In genomic region chr7:151866761-151867650, GRCh38 we compare ENCODE assay signal across 25 cellular contexts. TPM values are rescaled to one million over a fixed set of nuclear protein-coding genes. Genes with fewer than 3 reads are reported as not detected.
A peak's percentile ranks its signal among the peaks of the same experiment; 100 is the strongest.
DNase-seq lines count a peak whose midpoint lies in the region; ATAC-seq and TF ChIP-seq lines count a peak whose summit lies in the region.
"Had no signal": no experiment of that assay in that cellular context is flagged by ENCODE, and none has a peak within 500 bp of the region (broad histone marks: within the 10 kb centered on the region; RNA-seq: fewer than 3 reads in every experiment).

No MANE protein-coding gene starts in this region.

- H3K27ac ChIP-seq in vagina = peak overlapping the region; percentile 68
- H3K27ac ChIP-seq: BLaER1 treated with 17β-estradiol and CSF1 and Interleukin-3, amounts not matched to agents 10 nM and 100 nM; GM23248; RWPE1 had no signal

- H3K27me3 Mint-ChIP-seq in dendritic cell treated with granulocyte-macrophage colony-stimulating factor and Interleukin-4, amounts not matched to agents 40 ng/mL and 50 ng/mL, for 4 days = no peaks in the 10 kb centered on the region
- H3K27me3 Mint-ChIP-seq in neural crest cell (ENCODE audit: low read depth) = no peaks in the 10 kb centered on the region
- H3K27me3 Mint-ChIP-seq: IgD-negative memory B cell had no signal

- intact Hi-C loops in Right ventricle myocardium inferior (cut with DNase I) (loop anchor here (5.0 kb wide), 1 partner anchor 85 kb away; no protein-coding TSS in a partner anchor), cardiac septum (cut with DNase I) (loop anchor here (10.0 kb wide), 1 partner anchor 158 kb away; the partner anchor contains the start of gene GALNT11), vagina (cut with DNase I) (no loop called here)
- intact Hi-C loops in dendritic cell treated with granulocyte-macrophage colony-stimulating factor and Interleukin-4, amounts not matched to agents 40 ng/mL and 50 ng/mL, for 4 days (cut with micrococcal nuclease) = loop anchor here (5.0 kb wide), 1 partner anchor 40 kb away; no protein-coding TSS in a partner anchor

- H3K9me3 ChIP-seq in vagina = no peaks in the 10 kb centered on the region
- H3K9me3 ChIP-seq: BLaER1 treated with 17β-estradiol and CSF1 and Interleukin-3, amounts not matched to agents 10 nM and 100 nM; HAP-1 had no signal

- H3K4me1 Mint-ChIP-seq in dendritic cell treated with granulocyte-macrophage colony-stimulating factor and Interleukin-4, amounts not matched to agents 40 ng/mL and 50 ng/mL, for 4 days (ENCODE audit: low read depth) = peaks cover 86% of the 10 kb centered on the region
- H3K4me1 Mint-ChIP-seq in neural crest cell = peaks cover 21% of the 10 kb centered on the region

- H3K27me3 ChIP-seq in vagina = no peaks in the 10 kb centered on the region
- H3K27me3 ChIP-seq: BLaER1 treated with 17β-estradiol and CSF1 and Interleukin-3, amounts not matched to agents 10 nM and 100 nM had no signal

- H3K9me3 Mint-ChIP-seq in dendritic cell treated with granulocyte-macrophage colony-stimulating factor and Interleukin-4, amounts not matched to agents 40 ng/mL and 50 ng/mL, for 4 days = no peaks in the 10 kb centered on the region
- H3K9me3 Mint-ChIP-seq in neural crest cell = no peaks in the 10 kb centered on the region
- H3K9me3 Mint-ChIP-seq: CD8-positive, alpha-beta T cell; IgD-negative memory B cell had no signal

- no peak for TF ChIP-seq POLR2A in vagina (IDR thresholded peaks at IDR 0.05)

- no peak overlapping the region for H3K4me3 Mint-ChIP-seq in dendritic cell treated with granulocyte-macrophage colony-stimulating factor and Interleukin-4, amounts not matched to agents 40 ng/mL and 50 ng/mL, for 4 days
- H3K4me3 Mint-ChIP-seq in neural crest cell = no peak overlapping the region
- H3K4me3 Mint-ChIP-seq: CD8-positive, alpha-beta T cell had no signal

- peak overlapping the region; percentile 47 for H3K27ac Mint-ChIP-seq in dendritic cell treated with granulocyte-macrophage colony-stimulating factor and Interleukin-4, amounts not matched to agents 40 ng/mL and 50 ng/mL, for 4 days
- H3K27ac Mint-ChIP-seq in neural crest cell (ENCODE audit: unreplicated experiment) = peak overlapping the region; percentile 35

- H3K4me3 ChIP-seq in vagina = no peak overlapping the region
- H3K4me3 ChIP-seq: BLaER1 treated with 17β-estradiol and CSF1 and Interleukin-3, amounts not matched to agents 10 nM and 100 nM; GM12878; GM23248; HAP-1 had no signal

- TF ChIP-seq CTCF in neural crest cell (conservative IDR thresholded peaks at IDR 0.05) = no peak
- no peak for TF ChIP-seq CTCF in vagina (IDR thresholded peaks at IDR 0.05)

- no peaks in the 10 kb centered on the region for H3K36me3 ChIP-seq in vagina
- H3K36me3 ChIP-seq: BLaER1 treated with 17β-estradiol and CSF1 and Interleukin-3, amounts not matched to agents 10 nM and 100 nM; HAP-1 had no signal

- ATAC-seq in Right ventricle myocardium inferior (no peak), HG02981 (IDR thresholded peaks at IDR 0.05; ENCODE audit: unreplicated experiment) (no peak)
- ATAC-seq: CD8-positive, alpha-beta T cell; GM12878 had no signal

- DNase-seq in Right ventricle myocardium inferior (ENCODE audit: missing footprints) (peak; percentile 6), cardiac septum (ENCODE audit: low spot score) (no peak), neural crest cell (ENCODE audit: low read depth, low spot score) (no peak), vagina (ENCODE audit: extremely low spot score in 2 of 2) (no peak), NCI-H2081 (lab: John Stamatoyannopoulos, UW) (no peak)
- DNase-seq: 8988T; CD8-positive, alpha-beta T cell; DND-41; GM23248; Karpas-422; MV-4-11; NCI-H1105 treated with DMSO at 0.1 percent for 48 hours; NCI-H2029 treated with DMSO at 0.1 percent for 48 hours; NCI-H2171; NCI-H345; NCI-H524; NCI-H774; NK-92 treated with Interleukin-12 subunit alpha and Interleukin-12 subunit beta, amount 100 ng/mL, for 24 hours had no signal

- H3K36me3 Mint-ChIP-seq in dendritic cell treated with granulocyte-macrophage colony-stimulating factor and Interleukin-4, amounts not matched to agents 40 ng/mL and 50 ng/mL, for 4 days (ENCODE audit: low read depth) = peaks cover 46% of the 10 kb centered on the region
- no peaks in the 10 kb centered on the region for H3K36me3 Mint-ChIP-seq in neural crest cell (ENCODE audit: low read depth)

- peaks cover 39% of the 10 kb centered on the region for H3K4me1 ChIP-seq in vagina
- H3K4me1 ChIP-seq: HAP-1 had no signal

RNA-seq across cellular contexts. Expression of gene PRKAG2, which starts 9.9 kb away (rescaled TPM):
- total RNA-seq in Right ventricle myocardium inferior (122 TPM), cardiac septum (106 TPM), neural crest cell (11.8 and 12.5 TPM in 2 replicates), vagina (25.0 TPM)
